In the genomic region with DNA sequence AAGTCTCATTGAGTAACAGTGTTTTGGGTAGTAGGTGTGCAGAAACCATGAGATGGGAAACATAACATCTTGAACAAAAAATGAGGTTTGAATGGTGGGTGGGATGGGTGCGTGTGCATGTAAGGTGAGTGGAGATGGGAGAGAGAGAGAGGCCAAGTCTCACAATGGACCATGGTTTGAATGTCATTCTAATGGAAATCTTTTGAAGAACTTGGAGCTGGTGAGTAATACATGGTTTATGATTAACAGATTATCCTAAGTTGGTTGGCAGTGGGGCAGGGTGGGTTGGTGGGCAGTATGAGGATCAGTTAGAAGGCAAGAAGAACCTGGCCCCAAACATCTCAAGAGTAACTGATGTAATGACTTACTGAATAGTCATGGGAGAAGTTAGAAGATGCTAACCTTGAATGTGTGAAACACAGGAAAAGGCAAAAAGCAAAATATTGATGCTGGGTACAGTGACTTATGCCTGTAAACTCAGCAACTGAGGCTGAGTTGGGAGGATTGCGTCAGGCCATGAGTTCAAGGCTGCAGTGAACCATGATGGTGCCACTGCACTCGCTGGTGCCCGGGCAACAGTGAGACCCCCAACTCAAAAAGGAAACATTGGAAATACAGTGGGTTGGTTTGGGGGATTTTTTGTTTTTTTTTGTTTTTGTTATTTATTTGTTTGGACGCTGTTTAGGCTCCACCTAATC, we compare ENCODE assay signal across 16 cellular contexts. TPM values are rescaled to one million over a fixed set of nuclear protein-coding genes. Genes with fewer than 3 reads are reported as not detected.
DNase-seq lines count a peak whose midpoint lies in the region; ATAC-seq lines count a peak whose summit lies in the region.
"Had no signal": no experiment of that assay in that cellular context is flagged by ENCODE, and none has a peak within 500 bp of the region (broad histone marks: within the 10 kb centered on the region; RNA-seq: fewer than 3 reads in every experiment).

No MANE protein-coding gene starts in this region.

- intact Hi-C loops in left cardiac atrium (cut with DNase I), result no loop called here

- ATAC-seq in stimulated activated naive CD8-positive, alpha-beta T cell treated with anti-CD3 and anti-CD28 coated beads, Interleukin-15, Interleukin-2, amounts not matched to agents 100 U/mL and 50 U/mL, for 24 hours, result peak; percentile 32
- ATAC-seq in stimulated activated naive CD8-positive, alpha-beta T cell treated with anti-CD3 and anti-CD28 coated beads, Interleukin-15, amount 100 ng/mL, for 72 hours, result no peak
- ATAC-seq in T-helper 17 cell (no peak), left cardiac atrium (no peak)

- H3K9me3 ChIP-seq in T-helper 17 cell (ENCODE audit: control insufficient read depth, low read length, poor library complexity, severe bottlenecking), result no peaks in the 10 kb centered on the region
- H3K9me3 ChIP-seq: left ventricle myocardium inferior had no signal

- no peak for DNase-seq in stimulated activated naive CD8-positive, alpha-beta T cell treated with anti-CD3 and anti-CD28 coated beads, Interleukin-15, Interleukin-2, amounts not matched to agents 100 U/mL and 50 U/mL, for 24 hours
- no peak for DNase-seq in stimulated activated naive CD8-positive, alpha-beta T cell treated with anti-CD3 and anti-CD28 coated beads, Interleukin-15, amount 100 ng/mL, for 72 hours
- DNase-seq in T-helper 17 cell, result no peak
- DNase-seq in kidney tubule cell (ENCODE audit: low spot score), result peak; percentile 28
- DNase-seq in NCI-H146 (lab: John Stamatoyannopoulos, UW), result no peak
- DNase-seq in left cardiac atrium, result no peak
- no peak for DNase-seq in activated gamma-delta T cell (lab: John Stamatoyannopoulos, UW)
- DNase-seq: AML-193; effector CD4-positive, alpha-beta T cell; left ventricle myocardium inferior; NCI-H1436; NCI-H69; nucleus accumbens; SIG-M5; stimulated activated CD4-positive, alpha-beta T cell treated with anti-CD3 and anti-CD28 coated beads, Interleukin-12 subunit alpha, Interleukin-12 subunit beta, amount 100 ng/mL, for 4 hours; stimulated activated CD8-positive, alpha-beta memory T cell treated with anti-CD3 and anti-CD28 coated beads, Interleukin-4, amount 100 ng/mL, for 48 hours had no signal

- H3K27ac Mint-ChIP-seq in stimulated activated naive CD8-positive, alpha-beta T cell treated with anti-CD3 and anti-CD28 coated beads, Interleukin-15, amount 100 ng/mL, for 72 hours, result peak overlapping the region in 1 of 2 donors; percentile 43
- no peak overlapping the region for H3K27ac Mint-ChIP-seq in T-helper 17 cell

- H3K4me3 Mint-ChIP-seq in stimulated activated naive CD8-positive, alpha-beta T cell treated with anti-CD3 and anti-CD28 coated beads, Interleukin-15, amount 100 ng/mL, for 72 hours, result no peak overlapping the region
- peak overlapping the region; percentile 22 for H3K4me3 Mint-ChIP-seq in T-helper 17 cell

- no peaks in the 10 kb centered on the region for H3K27me3 Mint-ChIP-seq in stimulated activated naive CD8-positive, alpha-beta T cell treated with anti-CD3 and anti-CD28 coated beads, Interleukin-15, amount 100 ng/mL, for 72 hours
- H3K27me3 Mint-ChIP-seq in T-helper 17 cell, result no peaks in the 10 kb centered on the region

- peaks cover 5% of the 10 kb centered on the region for H3K36me3 Mint-ChIP-seq in T-helper 17 cell (ENCODE audit: low read depth)

- H3K4me1 Mint-ChIP-seq in stimulated activated naive CD8-positive, alpha-beta T cell treated with anti-CD3 and anti-CD28 coated beads, Interleukin-15, amount 100 ng/mL, for 72 hours, result no peaks in the 10 kb centered on the region
- H3K4me1 Mint-ChIP-seq in T-helper 17 cell, result peaks cover 14% of the 10 kb centered on the region

- H3K9me3 Mint-ChIP-seq in stimulated activated naive CD8-positive, alpha-beta T cell treated with anti-CD3 and anti-CD28 coated beads, Interleukin-15, amount 100 ng/mL, for 72 hours, result no peaks in the 10 kb centered on the region

RNA-seq across cellular contexts. Expression of a gene that starts 32.7 kb away (rescaled TPM):
- total RNA-seq in T-helper 17 cell, result 100 to 1,000 TPM; 259 to 269 TPM
- 100 to 1,000 TPM in 1 of 2 donors, 10 to 100 TPM in 1; 69.7 to 109 TPM for total RNA-seq in left cardiac atrium

RNA-seq across cellular contexts. Expression of a gene that starts 40.7 kb away (rescaled TPM):
- 10 to 100 TPM; 11.6 to 11.8 TPM for total RNA-seq in T-helper 17 cell
- 10 to 100 TPM; 15.0 to 16.4 TPM for total RNA-seq in left cardiac atrium
